Comparison of ENCODE assay signal across 27 cellular contexts in the genomic region with DNA sequence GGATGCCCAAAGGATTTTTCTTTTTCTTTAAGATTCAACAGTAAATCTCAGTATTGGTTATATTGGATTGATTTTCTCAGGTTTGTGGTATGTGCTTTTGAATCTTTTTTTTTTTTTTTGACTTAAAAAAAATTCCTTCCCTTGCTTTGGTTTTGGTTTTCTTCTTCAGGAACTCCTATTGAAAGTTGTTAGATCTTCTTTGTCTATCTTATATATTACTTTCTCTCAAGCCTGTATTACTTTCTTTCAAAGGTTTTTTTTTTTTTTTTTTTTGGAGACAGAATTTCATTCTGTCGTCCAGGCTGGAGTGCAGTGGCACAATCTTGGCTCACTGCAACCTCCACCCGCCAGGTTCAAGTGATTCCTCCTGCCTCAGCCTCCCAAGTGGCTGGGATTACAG.
DNase-seq lines count a peak whose midpoint lies in the region; TF ChIP-seq lines count a peak whose summit lies in the region.
"Had no signal": no experiment of that assay in that cellular context is flagged by ENCODE, and none has a peak within 500 bp of the region (broad histone marks: within the 10 kb centered on the region; RNA-seq: fewer than 3 reads in every experiment).

No MANE protein-coding gene starts in this region.

- TF ChIP-seq CTCF in HEK293 (tag by site-specific recombination; IDR thresholded peaks at IDR 0.05): no peak

- H3K4me3 ChIP-seq in HEK293 (ENCODE audit: low read depth, low read length): no peak overlapping the region
- H3K4me3 ChIP-seq: A549; BLaER1; BLaER1 treated with 17β-estradiol and CSF1 and Interleukin-3, amounts not matched to agents 10 nM and 100 nM had no signal

- H3K36me3 ChIP-seq in HEK293 (ENCODE audit: control insufficient read depth in 2 of 2, insufficient read depth in 1 of 2, low read length in 2 of 2): no peaks in the 10 kb centered on the region
- H3K36me3 ChIP-seq: BE2C; BLaER1; BLaER1 treated with 17β-estradiol and CSF1 and Interleukin-3, amounts not matched to agents 10 nM and 100 nM had no signal

- H3K9me3 ChIP-seq in HEK293 (ENCODE audit: control insufficient read depth, insufficient read depth, low read depth, low read length): no peaks in the 10 kb centered on the region
- H3K9me3 ChIP-seq: BE2C, Caco-2 had no signal

- DNase-seq in activated CD4-positive, CD25-positive, alpha-beta regulatory T cell (lab: John Stamatoyannopoulos, UW): no peak
- DNase-seq: 8988T; ACHN; AML-193; BE2C; C1 segment of cervical spinal cord; Caco-2; Calu3; CD4-positive, alpha-beta memory T cell; CD4-positive, alpha-beta T cell; CD4-positive, CD25-positive, alpha-beta regulatory T cell; CD8-positive, alpha-beta memory T cell; CD8-positive, alpha-beta T cell; COR-L47; DMS 273 treated with DMSO at 0.1 percent for 48 hours; DMS153; DMS53; DMS79; DMS79 treated with DMSO at 0.1 percent for 48 hours; DND-41; EL had no signal

- POLR2A ChIA-PET in HEK293 (lab: Yijun Ruan, JAX): no interaction called here

- CTCF ChIA-PET in HEK293 (lab: Yijun Ruan, JAX): interaction anchor here (0.7 kb wide), 1 partner anchor 12 kb away, joined by 3 read pairs; no protein-coding TSS in a partner anchor

- no peak overlapping the region for H3K27ac ChIP-seq in HEK293 (ENCODE audit: extremely low read depth, low read depth, low read length)
- H3K27ac ChIP-seq: 22Rv1; A549; BLaER1; BLaER1 treated with 17β-estradiol and CSF1 and Interleukin-3, amounts not matched to agents 10 nM and 100 nM; C4-2B had no signal

- no peaks in the 10 kb centered on the region for H3K4me1 ChIP-seq in HEK293 (ENCODE audit: control insufficient read depth, insufficient read depth, low read length)
- H3K4me1 ChIP-seq: A549; BE2C; BLaER1; BLaER1 treated with 17β-estradiol and CSF1 and Interleukin-3, amounts not matched to agents 10 nM and 100 nM; Caco-2 had no signal

TF ChIP-seq in HEK293, 187 proteins besides CTCF, POLR2A, EP300 and RAD21:
- 0 out of 2 replicates have a peak, but pooled peaks have one; percentile 20 for TF ChIP-seq ZNF362 (tag by site-specific recombination; IDR thresholded peaks at IDR 0.05)
- TF ChIP-seq ZNF133 (tag by site-specific recombination; IDR thresholded peaks at IDR 0.05): peak; percentile 94
- TF ChIP-seq ZNF843 (tag by site-specific recombination; IDR thresholded peaks at IDR 0.05): no peak
- TF ChIP-seq ZFP69B (tag by site-specific recombination; IDR thresholded peaks at IDR 0.05): no peak
